Comparison of ENCODE assay signal across 11 cellular contexts in genomic region chr15:101148881-101149664, GRCh38.
DNase-seq lines count a peak whose midpoint lies in the region; ATAC-seq, FAIRE-seq and TF ChIP-seq lines count a peak whose summit lies in the region.
"Had no signal": no experiment of that assay in that cellular context is flagged by ENCODE, and none has a peak within 500 bp of the region (broad histone marks: within the 10 kb centered on the region; RNA-seq: fewer than 3 reads in every experiment).

No MANE protein-coding gene starts in this region.

- H4K20me1 ChIP-seq in osteoblast (ENCODE audit: insufficient read depth, low read length) = no peaks in the 10 kb centered on the region

- peak; percentile 75 for DNase-seq in cardiac septum (ENCODE audit: low spot score)
- no peak for DNase-seq in osteoblast (ENCODE audit: insufficient read length, low spot score, missing footprints)
- no peak for DNase-seq in tibial nerve (ENCODE audit: low spot score in 2 of 2)
- DNase-seq in GM19240 (ENCODE audit: insufficient read length, low spot score) = no peak
- no peak for DNase-seq in kidney
- DNase-seq: activated CD4-positive, CD25-positive, alpha-beta regulatory T cell; cortex of kidney had no signal

- H3K27me3 ChIP-seq in osteoblast (ENCODE audit: insufficient read depth, low read length) = no peaks in the 10 kb centered on the region
- no peaks in the 10 kb centered on the region for H3K27me3 ChIP-seq in tibial nerve
- H3K27me3 ChIP-seq: SJSA1 had no signal

- TF ChIP-seq POLR2A in tibial nerve (IDR thresholded peaks at IDR 0.05) = no peak

- peak overlapping the region; percentile 17 for H3K4me2 ChIP-seq in osteoblast (ENCODE audit: insufficient read depth, low read length)

- H3K4me1 ChIP-seq in osteoblast (ENCODE audit: insufficient read depth, low read length) = peaks cover 5% of the 10 kb centered on the region
- peaks cover 0 to 10% (median 4%) of the 10 kb centered on the region in 4 donors for H3K4me1 ChIP-seq in tibial nerve
- no peaks in the 10 kb centered on the region for H3K4me1 ChIP-seq in kidney (ENCODE audit: control insufficient read depth in 1 of 2, insufficient read depth in 1 of 2, low read depth in 1 of 2, low read length in 2 of 2)

- H3K9me3 ChIP-seq in osteoblast (ENCODE audit: low read depth, low read length) = peaks cover 2% of the 10 kb centered on the region
- H3K9me3 ChIP-seq in tibial nerve = no peaks in the 10 kb centered on the region
- no peaks in the 10 kb centered on the region for H3K9me3 ChIP-seq in kidney (ENCODE audit: control insufficient read depth in 1 of 2, low read length in 2 of 2)

- peak; percentile 14 for ATAC-seq in HG03066 (IDR thresholded peaks at IDR 0.05; ENCODE audit: low read depth, unreplicated experiment)
- ATAC-seq in SK-N-SH treated with all-trans-retinoic acid at 6 μM for 48 hours = peak; percentile 64
- ATAC-seq in GM21528 (IDR thresholded peaks at IDR 0.05; ENCODE audit: low FRiP score, unreplicated experiment) = no peak

- TF ChIP-seq CTCF in osteoblast (IDR thresholded peaks at IDR 0.05; ENCODE audit: extremely low read depth, low read depth, low read length) = no peak
- no peak for TF ChIP-seq CTCF in tibial nerve (IDR thresholded peaks at IDR 0.05)
- no peak for TF ChIP-seq CTCF in kidney (IDR thresholded peaks at IDR 0.05; ENCODE audit: borderline replicate concordance, extremely low read depth, insufficient read depth)

- FAIRE-seq in kidney (lab: Jason Lieb, UNC) = no peak

- WGBS in tibial nerve, 2 donors = 72 to 84% methylated on average over 13 of the region's 13 CpGs

- no peak overlapping the region for H3K9ac ChIP-seq in kidney (ENCODE audit: low read length in 2 of 2)

- no peak overlapping the region for H3K27ac ChIP-seq in osteoblast (ENCODE audit: low read depth, low read length)
- no peak overlapping the region for H3K27ac ChIP-seq in tibial nerve
- peak overlapping the region in 1 of 2 donors; percentile 26 for H3K27ac ChIP-seq in kidney (ENCODE audit: low read depth in 2 of 2, low read length in 2 of 2)
- H3K27ac ChIP-seq: SJSA1 had no signal

- intact Hi-C loops in cardiac septum (cut with DNase I) (no loop called here), kidney (cut with DNase I) (no loop called here)

- no peak for TF ChIP-seq EP300 in tibial nerve (IDR thresholded peaks at IDR 0.05)

- H3K79me2 ChIP-seq in osteoblast (ENCODE audit: insufficient read depth, low read length) = no peaks in the 10 kb centered on the region

- H3K4me3 ChIP-seq in osteoblast (ENCODE audit: insufficient read depth, low read length) = no peak overlapping the region
- no peak overlapping the region for H3K4me3 ChIP-seq in tibial nerve
- H3K4me3 ChIP-seq in kidney (ENCODE audit: low read length in 2 of 2) = no peak overlapping the region
- H3K4me3 ChIP-seq: SJSA1 had no signal

- H2AFZ ChIP-seq in osteoblast (ENCODE audit: low read length) = peak overlapping the region; percentile 59

- H3K36me3 ChIP-seq in osteoblast (ENCODE audit: insufficient read depth, low read length) = no peaks in the 10 kb centered on the region
- no peaks in the 10 kb centered on the region for H3K36me3 ChIP-seq in tibial nerve
- H3K36me3 ChIP-seq in kidney (ENCODE audit: control insufficient read depth in 1 of 2, insufficient read depth in 2 of 2, low read length in 2 of 2) = no peaks in the 10 kb centered on the region
- H3K36me3 ChIP-seq: SJSA1 had no signal

TF ChIP-seq in SK-N-SH treated with all-trans-retinoic acid at 6 μM for 48 hours, 23 proteins besides CTCF, POLR2A, EP300 and RAD21:
- TF ChIP-seq ESRRG (CRISPR knock-in tag; IDR thresholded peaks at IDR 0.05) (no peak), TCF4 (CRISPR knock-in tag; IDR thresholded peaks at IDR 0.05; ENCODE audit: borderline replicate concordance) (peak; percentile 69; the same call in 1 of the 2 replicates), TSHZ2 (CRISPR knock-in tag; IDR thresholded peaks at IDR 0.05) (peak; percentile 73; the same call in 1 of the 2 replicates), OSR1 (CRISPR knock-in tag; IDR thresholded peaks at IDR 0.05) (no peak)
- TF ChIP-seq, protein P1, sequence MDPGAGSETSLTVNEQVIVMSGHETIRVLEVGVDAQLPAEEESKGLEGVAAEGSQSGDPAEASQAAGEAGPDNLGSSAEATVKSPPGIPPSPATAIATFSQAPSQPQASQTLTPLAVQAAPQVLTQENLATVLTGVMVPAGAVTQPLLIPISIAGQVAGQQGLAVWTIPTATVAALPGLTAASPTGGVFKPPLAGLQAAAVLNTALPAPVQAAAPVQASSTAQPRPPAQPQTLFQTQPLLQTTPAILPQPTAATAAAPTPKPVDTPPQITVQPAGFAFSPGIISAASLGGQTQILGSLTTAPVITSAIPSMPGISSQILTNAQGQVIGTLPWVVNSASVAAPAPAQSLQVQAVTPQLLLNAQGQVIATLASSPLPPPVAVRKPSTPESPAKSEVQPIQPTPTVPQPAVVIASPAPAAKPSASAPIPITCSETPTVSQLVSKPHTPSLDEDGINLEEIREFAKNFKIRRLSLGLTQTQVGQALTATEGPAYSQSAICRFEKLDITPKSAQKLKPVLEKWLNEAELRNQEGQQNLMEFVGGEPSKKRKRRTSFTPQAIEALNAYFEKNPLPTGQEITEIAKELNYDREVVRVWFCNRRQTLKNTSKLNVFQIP (CRISPR knock-in tag; IDR thresholded peaks at IDR 0.05; ENCODE audit: borderline replicate concordance, low read depth) = no peak
